24 cellular contexts compared by ENCODE assay signal in genomic region chr2:24948506-24948905, GRCh38. TPM values are rescaled to one million over a fixed set of nuclear protein-coding genes. Genes with fewer than 3 reads are reported as not detected.
A peak's percentile ranks its signal among the peaks of the same experiment; 100 is the strongest.
DNase-seq lines count a peak whose midpoint lies in the region; ATAC-seq and TF ChIP-seq lines count a peak whose summit lies in the region.
"Had no signal": no experiment of that assay in that cellular context is flagged by ENCODE, and none has a peak within 500 bp of the region (broad histone marks: within the 10 kb centered on the region; RNA-seq: fewer than 3 reads in every experiment).

No MANE protein-coding gene starts in this region.

- TF ChIP-seq POLR2A in erythroblast (IDR thresholded peaks at IDR 0.05; ENCODE audit: low read length) = no peak

- no peak for DNase-seq in stimulated activated naive CD8-positive, alpha-beta T cell treated with anti-CD3 and anti-CD28 coated beads, Interleukin-15, amount 100 ng/mL, for 72 hours
- no peak for DNase-seq in stimulated activated naive CD8-positive, alpha-beta T cell treated with anti-CD3 and anti-CD28 coated beads, Interleukin-15, Interleukin-2, amounts not matched to agents 100 U/mL and 50 U/mL, for 24 hours
- DNase-seq in T-helper 17 cell (no peak), glutamatergic neuron (no peak), HK-2 (ENCODE audit: unreplicated experiment) (no peak), erythroblast (lab: John Stamatoyannopoulos, UW) (no peak)
- no peak for DNase-seq in activated CD4-positive, CD25-positive, alpha-beta regulatory T cell treated with anti-CD3 and anti-CD28 coated beads, Interleukin-2, amount 50 U/mL, for 72 hours
- DNase-seq: CD4-positive, CD25-positive, alpha-beta regulatory T cell; DMS53; GM23248; H9; IMR-90; KG1; MG63; NCI-H1694; NCI-H2029 treated with DMSO at 0.1 percent for 48 hours; NCI-H226; NCI-H510A; NCI-H748 treated with DMSO at 0.1 percent for 48 hours; NK-92 treated with Interleukin-12 subunit alpha and Interleukin-12 subunit beta, amount 100 ng/mL, for 24 hours; PC-3; SK-N-SH had no signal

- no peak for TF ChIP-seq CTCF in glutamatergic neuron (IDR thresholded peaks at IDR 0.05; ENCODE audit: partially characterized antibody, unreplicated experiment)

- H3K36me3 Mint-ChIP-seq in T-helper 17 cell (ENCODE audit: low read depth) (peaks cover 13% of the 10 kb centered on the region), glutamatergic neuron (ENCODE audit: unreplicated experiment) (peaks cover under 1% of the 10 kb centered on the region)

- H3K27me3 Mint-ChIP-seq in stimulated activated naive CD8-positive, alpha-beta T cell treated with anti-CD3 and anti-CD28 coated beads, Interleukin-15, amount 100 ng/mL, for 72 hours = no peaks in the 10 kb centered on the region
- no peaks in the 10 kb centered on the region for H3K27me3 Mint-ChIP-seq in T-helper 17 cell
- peaks cover 2% of the 10 kb centered on the region for H3K27me3 Mint-ChIP-seq in glutamatergic neuron (ENCODE audit: unreplicated experiment)
- H3K27me3 Mint-ChIP-seq: CD4-positive, CD25-positive, alpha-beta regulatory T cell had no signal

- H3K9me3 Mint-ChIP-seq in stimulated activated naive CD8-positive, alpha-beta T cell treated with anti-CD3 and anti-CD28 coated beads, Interleukin-15, amount 100 ng/mL, for 72 hours = no peaks in the 10 kb centered on the region
- no peaks in the 10 kb centered on the region for H3K9me3 Mint-ChIP-seq in glutamatergic neuron (ENCODE audit: unreplicated experiment)
- H3K9me3 Mint-ChIP-seq: CD4-positive, CD25-positive, alpha-beta regulatory T cell; H9 had no signal

- H3K9me3 ChIP-seq in T-helper 17 cell (ENCODE audit: control insufficient read depth, low read length, poor library complexity, severe bottlenecking) = no peaks in the 10 kb centered on the region
- H3K9me3 ChIP-seq: BLaER1, MG63, SK-N-SH had no signal

- ATAC-seq in stimulated activated naive CD8-positive, alpha-beta T cell treated with anti-CD3 and anti-CD28 coated beads, Interleukin-15, amount 100 ng/mL, for 72 hours = no peak
- no peak for ATAC-seq in stimulated activated naive CD8-positive, alpha-beta T cell treated with anti-CD3 and anti-CD28 coated beads, Interleukin-15, Interleukin-2, amounts not matched to agents 100 U/mL and 50 U/mL, for 24 hours
- no peak for ATAC-seq in T-helper 17 cell
- ATAC-seq: GM12878, PC-3 had no signal

- no peaks in the 10 kb centered on the region for H3K4me1 Mint-ChIP-seq in stimulated activated naive CD8-positive, alpha-beta T cell treated with anti-CD3 and anti-CD28 coated beads, Interleukin-15, amount 100 ng/mL, for 72 hours
- H3K4me1 Mint-ChIP-seq in T-helper 17 cell (no peaks in the 10 kb centered on the region), glutamatergic neuron (ENCODE audit: low read depth, unreplicated experiment) (peaks cover 40% of the 10 kb centered on the region)
- H3K4me1 Mint-ChIP-seq: H9 had no signal

- H3K27ac Mint-ChIP-seq in stimulated activated naive CD8-positive, alpha-beta T cell treated with anti-CD3 and anti-CD28 coated beads, Interleukin-15, amount 100 ng/mL, for 72 hours = peak overlapping the region; percentile 7 to 43
- H3K27ac Mint-ChIP-seq in T-helper 17 cell (peak overlapping the region; percentile 62), glutamatergic neuron (ENCODE audit: unreplicated experiment) (peak overlapping the region; percentile 81)
- H3K27ac Mint-ChIP-seq: CD4-positive, CD25-positive, alpha-beta regulatory T cell; H9 had no signal

- no peak overlapping the region for H3K4me3 Mint-ChIP-seq in stimulated activated naive CD8-positive, alpha-beta T cell treated with anti-CD3 and anti-CD28 coated beads, Interleukin-15, amount 100 ng/mL, for 72 hours
- H3K4me3 Mint-ChIP-seq in T-helper 17 cell = no peak overlapping the region
- H3K4me3 Mint-ChIP-seq in glutamatergic neuron (ENCODE audit: unreplicated experiment) = peak overlapping the region; percentile 81
- H3K4me3 Mint-ChIP-seq: CD4-positive, CD25-positive, alpha-beta regulatory T cell; H9 had no signal

RNA-seq across cellular contexts. Expression of gene DNAJC27, which starts 23.2 kb away (rescaled TPM):
- total RNA-seq in T-helper 17 cell (10 to 100 TPM; 15.7 to 19.2 TPM), glutamatergic neuron (ENCODE audit: unreplicated experiment) (17.9 TPM)

RNA-seq across cellular contexts. Expression of gene ADCY3, which starts 28.5 kb away (rescaled TPM):
- 10 to 100 TPM; 40.7 to 59.3 TPM for total RNA-seq in T-helper 17 cell
- 76.2 TPM for total RNA-seq in glutamatergic neuron (ENCODE audit: unreplicated experiment)

Comparison
In these comparisons a context has a peak if more than half of its experiments do, and no peak if none do; other contexts are left out.
1. H3K27ac Mint-ChIP-seq: peak in every context shown above with its lines; median percentile 81 in glutamatergic neuron; 62 in T-helper 17 cell; 25 in stimulated activated naive CD8-positive, alpha-beta T cell treated with anti-CD3 and anti-CD28 coated beads, Interleukin-15, amount 100 ng/mL, for 72 hours.